Comparison of ENCODE assay signal across 10 cellular contexts in genomic region chr2:33336036-33336625, GRCh38.
DNase-seq lines count a peak whose midpoint lies in the region; ATAC-seq, FAIRE-seq and TF ChIP-seq lines count a peak whose summit lies in the region.
"Had no signal": no experiment of that assay in that cellular context is flagged by ENCODE, and none has a peak within 500 bp of the region (broad histone marks: within the 10 kb centered on the region; RNA-seq: fewer than 3 reads in every experiment).

No MANE protein-coding gene starts in this region.

- H3K4me3 Mint-ChIP-seq in HFFc6 (no peak overlapping the region), progenitor cell of endocrine pancreas (ENCODE audit: low read depth) (no peak overlapping the region)
- H3K4me3 Mint-ChIP-seq in dendritic cell treated with granulocyte-macrophage colony-stimulating factor and Interleukin-4, amounts not matched to agents 40 ng/mL and 50 ng/mL, for 4 days: peak overlapping the region; percentile 39

- H3K36me3 Mint-ChIP-seq in HFFc6 (ENCODE audit: low read depth) (peaks cover 68% of the 10 kb centered on the region), progenitor cell of endocrine pancreas (ENCODE audit: insufficient read depth) (peaks cover 6% of the 10 kb centered on the region)
- H3K36me3 Mint-ChIP-seq in dendritic cell treated with granulocyte-macrophage colony-stimulating factor and Interleukin-4, amounts not matched to agents 40 ng/mL and 50 ng/mL, for 4 days (ENCODE audit: low read depth): no peaks in the 10 kb centered on the region

- intact Hi-C loops in dendritic cell treated with granulocyte-macrophage colony-stimulating factor and Interleukin-4, amounts not matched to agents 40 ng/mL and 50 ng/mL, for 4 days (cut with micrococcal nuclease): no loop called here

- TF ChIP-seq POLR2A in GM12891 (IDR thresholded peaks at IDR 0.05; ENCODE audit: low read depth, low read length) (no peak), NB4 (IDR thresholded peaks at IDR 0.05; ENCODE audit: extremely low read depth, insufficient read length) (no peak)

- no peak for ATAC-seq in HG03135 (IDR thresholded peaks at IDR 0.05; ENCODE audit: unreplicated experiment)
- ATAC-seq: mucosa of descending colon had no signal

- H3K4me3 ChIP-seq in NB4 (ENCODE audit: low read depth, low read length): no peak overlapping the region
- H3K4me3 ChIP-seq: mucosa of descending colon had no signal

- H3K27me3 Mint-ChIP-seq in HFFc6 (ENCODE audit: insufficient read depth) (peaks cover 6% of the 10 kb centered on the region; the same call in 1 of the 2 replicates), progenitor cell of endocrine pancreas (no peaks in the 10 kb centered on the region)
- peaks cover 2% of the 10 kb centered on the region for H3K27me3 Mint-ChIP-seq in dendritic cell treated with granulocyte-macrophage colony-stimulating factor and Interleukin-4, amounts not matched to agents 40 ng/mL and 50 ng/mL, for 4 days

- H3K27ac Mint-ChIP-seq in HFFc6 (peak overlapping the region; percentile 19; the same call in 1 of the 2 replicates), progenitor cell of endocrine pancreas (no peak overlapping the region)
- peak overlapping the region; percentile 41 for H3K27ac Mint-ChIP-seq in dendritic cell treated with granulocyte-macrophage colony-stimulating factor and Interleukin-4, amounts not matched to agents 40 ng/mL and 50 ng/mL, for 4 days

- DNase-seq in GM12891 (ENCODE audit: insufficient read length, low spot score) (no peak), HFFc6 (no peak), NB4 (ENCODE audit: low read depth) (peak; percentile 22), progenitor cell of endocrine pancreas (ENCODE audit: low spot score, unreplicated experiment) (no peak), NCI-H1048 (lab: John Stamatoyannopoulos, UW) (no peak), NCI-H345 (lab: John Stamatoyannopoulos, UW) (no peak)
- DNase-seq: mucosa of descending colon, NCI-H2029 treated with DMSO at 0.1 percent for 48 hours had no signal

- H3K9me3 Mint-ChIP-seq in HFFc6: no peaks in the 10 kb centered on the region
- H3K9me3 Mint-ChIP-seq in dendritic cell treated with granulocyte-macrophage colony-stimulating factor and Interleukin-4, amounts not matched to agents 40 ng/mL and 50 ng/mL, for 4 days: peaks cover 8% of the 10 kb centered on the region
- H3K9me3 Mint-ChIP-seq in progenitor cell of endocrine pancreas (ENCODE audit: low read depth): no peaks in the 10 kb centered on the region

- TF ChIP-seq CTCF in HFFc6 (IDR thresholded peaks at IDR 0.05) (no peak), NB4 (IDR thresholded peaks at IDR 0.05; ENCODE audit: low read depth, low read length) (no peak), progenitor cell of endocrine pancreas (IDR thresholded peaks at IDR 0.05; ENCODE audit: unreplicated experiment) (no peak)

- FAIRE-seq in GM12891 (lab: Jason Lieb, UNC): no peak

- H3K4me1 Mint-ChIP-seq in HFFc6 (ENCODE audit: low read depth) (peaks cover 48% of the 10 kb centered on the region), progenitor cell of endocrine pancreas (ENCODE audit: low read depth) (peaks cover 1% of the 10 kb centered on the region)
- H3K4me1 Mint-ChIP-seq in dendritic cell treated with granulocyte-macrophage colony-stimulating factor and Interleukin-4, amounts not matched to agents 40 ng/mL and 50 ng/mL, for 4 days (ENCODE audit: low read depth): peaks cover 7% of the 10 kb centered on the region

TF ChIP-seq in GM12891, 5 proteins besides CTCF, POLR2A, EP300 and RAD21:
- TF ChIP-seq PAX5 (IDR thresholded peaks at IDR 0.05; ENCODE audit: insufficient read depth, low read length, severe bottlenecking): no peak
- TF ChIP-seq SPI1 (IDR thresholded peaks at IDR 0.05; ENCODE audit: low read depth, low read length): peak; percentile 92
- no peak for TF ChIP-seq TAF1 (IDR thresholded peaks at IDR 0.05; ENCODE audit: low read depth, low read length)
TF ChIP-seq in GM12891: peak in this region for 1.
